Comparison of ENCODE assay signal across 8 cellular contexts in the genomic region with DNA sequence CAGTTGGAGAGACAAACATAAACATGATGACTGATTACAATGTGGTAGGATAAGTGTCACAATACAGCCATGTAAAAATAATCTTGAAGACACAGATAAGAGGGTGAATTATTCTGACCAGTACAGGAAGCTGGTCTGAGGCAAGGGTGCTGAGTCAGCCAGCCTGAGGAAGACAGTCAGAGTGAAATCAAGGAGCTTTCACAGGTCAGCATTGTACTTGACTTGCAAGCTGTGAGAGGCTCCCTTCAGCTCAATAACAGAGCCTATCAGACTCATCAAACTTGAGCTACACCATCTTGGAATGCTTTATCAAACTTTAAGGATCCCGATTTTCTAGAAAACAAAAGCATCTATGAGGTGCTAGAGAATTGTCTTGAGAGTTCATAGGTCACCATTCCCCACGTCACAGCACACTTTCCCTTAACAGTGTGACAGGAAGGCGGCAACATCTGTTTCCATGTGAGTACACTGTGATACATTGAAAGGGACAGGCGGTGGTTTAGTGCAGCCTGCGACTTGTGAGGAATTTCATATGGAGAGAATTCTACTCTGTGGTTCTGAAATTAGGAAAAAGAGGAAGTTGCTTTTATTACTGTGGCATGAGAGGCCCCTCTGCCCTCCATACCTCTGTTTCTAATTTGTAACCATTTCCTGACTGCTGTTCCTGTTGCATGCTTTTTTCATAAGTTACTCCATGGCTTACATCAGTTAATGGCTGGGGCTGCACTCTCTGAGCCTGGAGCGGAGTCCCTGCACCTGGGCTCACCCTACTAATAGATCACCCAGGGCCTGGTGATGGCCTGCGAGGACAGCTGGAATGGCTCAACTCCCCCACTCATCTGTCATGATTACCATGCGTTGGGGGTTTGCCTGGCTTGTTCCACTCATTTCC.
DNase-seq lines count a peak whose midpoint lies in the region; ATAC-seq and TF ChIP-seq lines count a peak whose summit lies in the region.

No MANE protein-coding gene starts in this region.

- no peaks in the 10 kb centered on the region for H3K9me3 Mint-ChIP-seq in Caco-2 (ENCODE audit: unreplicated experiment)
- no peaks in the 10 kb centered on the region for H3K9me3 Mint-ChIP-seq in activated naive CD8-positive, alpha-beta T cell treated with anti-CD3 and anti-CD28 coated beads for 36 hours

- POLR2A ChIA-PET in Caco-2 (lab: Charles Lee): no interaction called here

- H3K9me3 ChIP-seq in Caco-2: no peaks in the 10 kb centered on the region

- CTCF ChIA-PET in Caco-2 (lab: Charles Lee): no interaction called here

- no peaks in the 10 kb centered on the region for H3K27me3 ChIP-seq in Caco-2 (replicated peaks; ENCODE audit: control insufficient read depth, insufficient read depth, low read length)

- intact Hi-C loops in Caco-2 (cut with micrococcal nuclease; ENCODE audit: unreplicated experiment): no loop called here

- no peak overlapping the region for H3K4me3 Mint-ChIP-seq in Caco-2 (ENCODE audit: unreplicated experiment)
- no peak overlapping the region for H3K4me3 Mint-ChIP-seq in activated naive CD8-positive, alpha-beta T cell treated with anti-CD3 and anti-CD28 coated beads for 36 hours

- peak; percentile 89 for ATAC-seq in GM18502 (IDR thresholded peaks at IDR 0.05; ENCODE audit: poor library complexity, unreplicated experiment)

- no peak for TF ChIP-seq CTCF in HFF-Myc (IDR thresholded peaks at IDR 0.05; ENCODE audit: low read depth, low read length, missing control alignments)
- no peak for TF ChIP-seq CTCF in NB4 (IDR thresholded peaks at IDR 0.05; ENCODE audit: low read depth, low read length)
- no peak for TF ChIP-seq CTCF in fibroblast of villous mesenchyme (IDR thresholded peaks at IDR 0.05; ENCODE audit: insufficient read depth, low read depth, low read length)
- TF ChIP-seq CTCF in Caco-2 (IDR thresholded peaks at IDR 0.05; ENCODE audit: insufficient read depth in 1 of 2, low read depth in 1 of 2, low read length in 1 of 2, severe bottlenecking in 1 of 2, unreplicated experiment in 1 of 2): no peak

- DNase-seq in HFF-Myc (ENCODE audit: extremely low read depth, low read depth): peak; percentile 96
- peak; percentile 98 for DNase-seq in NB4 (ENCODE audit: low read depth)
- peak; percentile 84 for DNase-seq in fibroblast of villous mesenchyme (ENCODE audit: low read depth)
- DNase-seq in Caco-2: no peak
- no peak for DNase-seq in effector CD4-positive, alpha-beta T cell
- no peak for DNase-seq in stimulated activated naive CD4-positive, alpha-beta T cell treated with Interleukin-2 at 50 U/mL for 16 hours (lab: John Stamatoyannopoulos, UW)
- DNase-seq in activated naive CD8-positive, alpha-beta T cell treated with anti-CD3 and anti-CD28 coated beads for 36 hours: no peak

- no peaks in the 10 kb centered on the region for H3K27me3 Mint-ChIP-seq in Caco-2 (ENCODE audit: insufficient read depth, unreplicated experiment)
- no peaks in the 10 kb centered on the region for H3K27me3 Mint-ChIP-seq in activated naive CD8-positive, alpha-beta T cell treated with anti-CD3 and anti-CD28 coated beads for 36 hours

- no peak overlapping the region for H3K27ac Mint-ChIP-seq in Caco-2 (ENCODE audit: unreplicated experiment)
- H3K27ac Mint-ChIP-seq in activated naive CD8-positive, alpha-beta T cell treated with anti-CD3 and anti-CD28 coated beads for 36 hours: no peak overlapping the region

- H3K4me3 ChIP-seq in HFF-Myc (replicated peaks; ENCODE audit: low read depth, low read length) (no peak overlapping the region), NB4 (ENCODE audit: low read depth, low read length) (peak overlapping the region; percentile 41), fibroblast of villous mesenchyme (ENCODE audit: low read depth, low read length) (no peak overlapping the region), Caco-2 (ENCODE audit: low read depth, low read length) (no peak overlapping the region)

- no TSS peak for BruUV-seq in Caco-2 (replicated peaks; lab: Mats Ljungman, UMichigan)

- H3K36me3 ChIP-seq in Caco-2 (ENCODE audit: control insufficient read depth, insufficient read depth, low read length): no peaks in the 10 kb centered on the region

- H3K4me1 Mint-ChIP-seq in Caco-2 (ENCODE audit: low read depth, unreplicated experiment): no peaks in the 10 kb centered on the region
- H3K4me1 Mint-ChIP-seq in activated naive CD8-positive, alpha-beta T cell treated with anti-CD3 and anti-CD28 coated beads for 36 hours: peaks cover 2% of the 10 kb centered on the region

- H3K36me3 Mint-ChIP-seq in Caco-2 (ENCODE audit: insufficient read depth, unreplicated experiment): no peaks in the 10 kb centered on the region
- H3K36me3 Mint-ChIP-seq in activated naive CD8-positive, alpha-beta T cell treated with anti-CD3 and anti-CD28 coated beads for 36 hours: no peaks in the 10 kb centered on the region

- no peaks in the 10 kb centered on the region; the same call in 1 of the 2 replicates for H3K4me1 ChIP-seq in Caco-2

- no peak for TF ChIP-seq POLR2A in NB4 (IDR thresholded peaks at IDR 0.05; ENCODE audit: extremely low read depth, insufficient read length)

Comparison
In these comparisons a context has a peak if more than half of its experiments do, and no peak if none do; other contexts are left out.
1. DNase-seq: peak in HFF-Myc (single experiment), NB4 (single experiment) and fibroblast of villous mesenchyme (single experiment); none in Caco-2 (0 of 2), effector CD4-positive, alpha-beta T cell (single experiment), stimulated activated naive CD4-positive, alpha-beta T cell treated with Interleukin-2 at 50 U/mL for 16 hours (single experiment) and activated naive CD8-positive, alpha-beta T cell treated with anti-CD3 and anti-CD28 coated beads for 36 hours (single experiment).